In the genomic region with DNA sequence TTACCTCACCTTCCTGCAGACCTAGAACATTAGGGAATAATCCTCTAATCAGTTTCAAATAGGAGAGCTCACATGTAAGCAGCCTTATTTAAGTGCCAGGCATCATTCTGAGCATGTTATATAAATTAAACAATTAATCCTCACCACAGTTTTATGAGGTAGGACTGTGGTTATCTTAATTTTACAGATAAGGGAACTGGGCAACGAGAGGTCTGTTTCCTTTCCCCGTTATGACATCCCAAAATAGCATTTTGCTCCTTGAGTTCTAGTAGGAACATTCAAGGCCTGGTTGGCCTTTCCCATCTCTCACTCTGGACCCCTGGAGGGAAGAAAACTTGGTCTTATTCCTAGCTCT, we compare ENCODE assay signal across 10 cellular contexts. TPM values are rescaled to one million over a fixed set of nuclear protein-coding genes. Genes with fewer than 3 reads are reported as not detected.
DNase-seq lines count a peak whose midpoint lies in the region; ATAC-seq and TF ChIP-seq lines count a peak whose summit lies in the region.
"Had no signal": no experiment of that assay in that cellular context is flagged by ENCODE, and none has a peak within 500 bp of the region (broad histone marks: within the 10 kb centered on the region; RNA-seq: fewer than 3 reads in every experiment).

No MANE protein-coding gene starts in this region.

- no peaks in the 10 kb centered on the region for H3K27me3 Mint-ChIP-seq in activated T-cell treated with anti-CD3 and anti-CD28 coated beads, Interleukin-2, amount 50 U/mL, for 4 hours (ENCODE audit: low read depth)
- H3K27me3 Mint-ChIP-seq in activated T-helper 1 cell treated with anti-CD3 and anti-CD28 coated beads, Interleukin-12 subunit alpha, Interleukin-12 subunit beta, Interleukin-2, Interleukin-4 antibody, amounts not matched to agents 30 ng/mL and 10 ng/mL and 1 ng/mL, durations not matched to agents 14 hours and 24 hours and 36 hours (ENCODE audit: insufficient read depth), result no peaks in the 10 kb centered on the region
- H3K27me3 Mint-ChIP-seq in immature natural killer cell (ENCODE audit: low read depth in 3 of 3), result peaks cover 0 to 2% (median 2%) of the 10 kb centered on the region in 3 donors

- H3K27ac Mint-ChIP-seq in activated T-helper 1 cell treated with anti-CD3 and anti-CD28 coated beads, Interleukin-12 subunit alpha, Interleukin-12 subunit beta, Interleukin-2, Interleukin-4 antibody, amounts not matched to agents 30 ng/mL and 10 ng/mL and 1 ng/mL, durations not matched to agents 14 hours and 24 hours and 36 hours, result peak overlapping the region; percentile 15
- H3K27ac Mint-ChIP-seq in immature natural killer cell, result peak overlapping the region; percentile 90 to 94 (median 92)

- no peaks in the 10 kb centered on the region for H3K36me3 Mint-ChIP-seq in activated T-cell treated with anti-CD3 and anti-CD28 coated beads, Interleukin-2, amount 50 U/mL, for 4 hours (ENCODE audit: insufficient read depth)
- no peaks in the 10 kb centered on the region for H3K36me3 Mint-ChIP-seq in activated T-helper 1 cell treated with anti-CD3 and anti-CD28 coated beads, Interleukin-12 subunit alpha, Interleukin-12 subunit beta, Interleukin-2, Interleukin-4 antibody, amounts not matched to agents 30 ng/mL and 10 ng/mL and 1 ng/mL, durations not matched to agents 14 hours and 24 hours and 36 hours (ENCODE audit: low read depth)
- no peaks in the 10 kb centered on the region for H3K36me3 Mint-ChIP-seq in immature natural killer cell

- H3K9me3 Mint-ChIP-seq in activated T-cell treated with anti-CD3 and anti-CD28 coated beads, Interleukin-2, amount 50 U/mL, for 4 hours, result no peaks in the 10 kb centered on the region
- no peaks in the 10 kb centered on the region for H3K9me3 Mint-ChIP-seq in activated T-helper 1 cell treated with anti-CD3 and anti-CD28 coated beads, Interleukin-12 subunit alpha, Interleukin-12 subunit beta, Interleukin-2, Interleukin-4 antibody, amounts not matched to agents 30 ng/mL and 10 ng/mL and 1 ng/mL, durations not matched to agents 14 hours and 24 hours and 36 hours
- no peaks in the 10 kb centered on the region for H3K9me3 Mint-ChIP-seq in immature natural killer cell

- no peak for TF ChIP-seq CTCF in tibial artery (IDR thresholded peaks at IDR 0.05)

- H3K9me3 ChIP-seq in tibial artery, result no peaks in the 10 kb centered on the region

- H3K4me1 ChIP-seq in tibial artery, result peaks cover 0 to 19% (median 7%) of the 10 kb centered on the region in 4 donors

- peaks cover 31% of the 10 kb centered on the region for H3K4me1 Mint-ChIP-seq in activated T-cell treated with anti-CD3 and anti-CD28 coated beads, Interleukin-2, amount 50 U/mL, for 4 hours (ENCODE audit: low read depth)
- H3K4me1 Mint-ChIP-seq in activated T-helper 1 cell treated with anti-CD3 and anti-CD28 coated beads, Interleukin-12 subunit alpha, Interleukin-12 subunit beta, Interleukin-2, Interleukin-4 antibody, amounts not matched to agents 30 ng/mL and 10 ng/mL and 1 ng/mL, durations not matched to agents 14 hours and 24 hours and 36 hours (ENCODE audit: low read depth), result peaks cover 35% of the 10 kb centered on the region
- H3K4me1 Mint-ChIP-seq in immature natural killer cell, result peaks cover 29 to 31% of the 10 kb centered on the region in 2 donors

- DNase-seq in activated T-cell treated with anti-CD3 and anti-CD28 coated beads, Interleukin-2, amount 50 U/mL, for 4 hours, result no peak
- no peak for DNase-seq in activated T-cell treated with anti-CD3 and anti-CD28 coated beads, Interleukin-2, amount 50 U/mL, for 1 hour
- no peak for DNase-seq in activated T-helper 1 cell treated with anti-CD3 and anti-CD28 coated beads, Interleukin-12 subunit alpha, Interleukin-12 subunit beta, Interleukin-2, Interleukin-4 antibody, amounts not matched to agents 30 ng/mL and 10 ng/mL and 1 ng/mL, durations not matched to agents 14 hours and 24 hours and 36 hours (ENCODE audit: low spot score)
- DNase-seq in immature natural killer cell (no peak), tibial artery (no peak), glomerular visceral epithelial cell (ENCODE audit: extremely low spot score) (no peak), NK-92 (lab: John Stamatoyannopoulos, UW; ENCODE audit: unreplicated experiment) (no peak), NCI-H526 (lab: John Stamatoyannopoulos, UW) (no peak)

- peak overlapping the region; percentile 55 for H3K4me3 Mint-ChIP-seq in activated T-cell treated with anti-CD3 and anti-CD28 coated beads, Interleukin-2, amount 50 U/mL, for 4 hours
- H3K4me3 Mint-ChIP-seq in activated T-helper 1 cell treated with anti-CD3 and anti-CD28 coated beads, Interleukin-12 subunit alpha, Interleukin-12 subunit beta, Interleukin-2, Interleukin-4 antibody, amounts not matched to agents 30 ng/mL and 10 ng/mL and 1 ng/mL, durations not matched to agents 14 hours and 24 hours and 36 hours, result peak overlapping the region; percentile 54
- peak overlapping the region; percentile 78 to 89 (median 82) for H3K4me3 Mint-ChIP-seq in immature natural killer cell

- peak overlapping the region; percentile 54 to 75 for H3K27ac ChIP-seq in tibial artery

- intact Hi-C loops in activated T-helper 1 cell treated with anti-CD3 and anti-CD28 coated beads, Interleukin-12 subunit alpha, Interleukin-12 subunit beta, Interleukin-2, Interleukin-4 antibody, amounts not matched to agents 30 ng/mL and 10 ng/mL and 1 ng/mL, durations not matched to agents 14 hours and 24 hours and 36 hours (cut with micrococcal nuclease), result loop anchor here (1.0 to 5.0 kb wide), 6 partner anchors 15 to 888 kb away; a partner anchor contains a TSS
- intact Hi-C loops in tibial artery (cut with DNase I; ENCODE audit: low total_unique reads), result no loop called here

- no peaks in the 10 kb centered on the region for H3K27me3 ChIP-seq in tibial artery

- H3K4me3 ChIP-seq in tibial artery, result peak overlapping the region in 1 of 2 donors; percentile 40

- no peaks in the 10 kb centered on the region for H3K36me3 ChIP-seq in tibial artery

- no peak for ATAC-seq in activated T-cell treated with anti-CD3 and anti-CD28 coated beads, Interleukin-2, amount 50 U/mL, for 4 hours

RNA-seq across cellular contexts. Expression of a gene that starts 19.1 kb away (rescaled TPM):
- not detected for total RNA-seq in activated T-cell treated with anti-CD3 and anti-CD28 coated beads, Interleukin-2, amount 50 U/mL, for 4 hours
- total RNA-seq in activated T-helper 1 cell treated with anti-CD3 and anti-CD28 coated beads, Interleukin-12 subunit alpha, Interleukin-12 subunit beta, Interleukin-2, Interleukin-4 antibody, amounts not matched to agents 30 ng/mL and 10 ng/mL and 1 ng/mL, durations not matched to agents 14 hours and 24 hours and 36 hours, result 0.23 TPM in 1 of 2 replicates, not detected in the other
- not detected for polyA plus RNA-seq in immature natural killer cell
- total RNA-seq: HT-29, mesenteric fat pad had no signal

RNA-seq across cellular contexts. Expression of a gene that starts 44.8 kb away (rescaled TPM):
- total RNA-seq in activated T-cell treated with anti-CD3 and anti-CD28 coated beads, Interleukin-2, amount 50 U/mL, for 4 hours, result not detected
- not detected in 2 replicates for total RNA-seq in activated T-helper 1 cell treated with anti-CD3 and anti-CD28 coated beads, Interleukin-12 subunit alpha, Interleukin-12 subunit beta, Interleukin-2, Interleukin-4 antibody, amounts not matched to agents 30 ng/mL and 10 ng/mL and 1 ng/mL, durations not matched to agents 14 hours and 24 hours and 36 hours
- polyA plus RNA-seq in immature natural killer cell, result not detected
- total RNA-seq: HT-29, mesenteric fat pad had no signal
